12 cellular contexts compared by ENCODE assay signal in the genomic region with DNA sequence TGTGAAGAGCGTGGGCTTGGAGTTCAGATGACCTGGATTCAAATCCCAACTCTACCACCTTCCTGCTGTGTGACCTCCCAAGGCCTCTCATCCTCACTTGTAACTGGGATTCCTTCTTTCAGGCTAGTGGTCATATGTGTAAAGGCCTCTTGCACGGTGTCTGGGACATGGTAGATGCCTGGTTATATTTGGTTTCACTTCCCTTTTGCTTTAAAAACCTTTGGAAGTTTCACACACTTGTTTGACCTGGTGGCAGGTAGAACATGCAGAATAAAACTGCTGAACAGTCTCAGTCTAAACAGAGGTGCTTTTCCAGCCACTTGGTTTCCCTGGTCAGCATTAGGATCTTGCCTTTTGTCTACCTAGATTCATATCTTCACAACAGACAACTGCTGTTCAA. TPM values are rescaled to one million over a fixed set of nuclear protein-coding genes. Genes with fewer than 3 reads are reported as not detected.
DNase-seq lines count a peak whose midpoint lies in the region; ATAC-seq and TF ChIP-seq lines count a peak whose summit lies in the region.
"Had no signal": no experiment of that assay in that cellular context is flagged by ENCODE, and none has a peak within 500 bp of the region (broad histone marks: within the 10 kb centered on the region; RNA-seq: fewer than 3 reads in every experiment).

No MANE protein-coding gene starts in this region.

- no peak for DNase-seq in CD4-positive, alpha-beta memory T cell
- no peak for DNase-seq in MM.1S
- DNase-seq in T-cell: no peak
- no peak for DNase-seq in naive thymus-derived CD4-positive, alpha-beta T cell
- DNase-seq in Kasumi-1 (lab: John Stamatoyannopoulos, UW): no peak
- DNase-seq in testis: no peak
- DNase-seq in SW 1271 (lab: John Stamatoyannopoulos, UW): no peak
- DNase-seq: ACHN, NCI-H1105, NCI-H187, NCI-H446, NCI-H774 had no signal

- no peaks in the 10 kb centered on the region for H3K9me3 ChIP-seq in CD4-positive, alpha-beta memory T cell (ENCODE audit: control insufficient read depth in 1 of 2, low read length in 2 of 2)
- H3K9me3 ChIP-seq in MM.1S (replicated peaks; ENCODE audit: insufficient read depth, low read length) (no peaks in the 10 kb centered on the region), testis (no peaks in the 10 kb centered on the region)
- no peaks in the 10 kb centered on the region for H3K9me3 ChIP-seq in naive thymus-derived CD4-positive, alpha-beta T cell (ENCODE audit: control insufficient read depth in 2 of 3, low read length in 3 of 3)

- no peak overlapping the region for H3K4me3 Mint-ChIP-seq in CD4-positive, alpha-beta memory T cell
- H3K4me3 Mint-ChIP-seq in T-cell: no peak overlapping the region
- H3K4me3 Mint-ChIP-seq in naive thymus-derived CD4-positive, alpha-beta T cell: no peak overlapping the region

- peaks cover 15 to 26% (median 19%) of the 10 kb centered on the region in 4 donors for H3K4me1 Mint-ChIP-seq in CD4-positive, alpha-beta memory T cell
- H3K4me1 Mint-ChIP-seq in T-cell: peaks cover 35 to 48% (median 37%) of the 10 kb centered on the region in 3 donors
- peaks cover 23 to 73% (median 57%) of the 10 kb centered on the region in 7 donors for H3K4me1 Mint-ChIP-seq in naive thymus-derived CD4-positive, alpha-beta T cell

- POLR2A ChIA-PET in CD4-positive, alpha-beta memory T cell (lab: Charles Lee; ENCODE audit: partially characterized antibody): interaction anchor here (0.6 to 4.9 kb wide), 4 partner anchors 15 to 21 kb away, joined by 3 to 19 read pairs (median 4); no protein-coding TSS in a partner anchor
- POLR2A ChIA-PET in T-cell (lab: Charles Lee): no interaction called here
- POLR2A ChIA-PET in naive thymus-derived CD4-positive, alpha-beta T cell (lab: Charles Lee): interaction anchor here (0.6 to 3.6 kb wide), 8 partner anchors 9 to 83 kb away, joined by 3 to 20 read pairs (median 10); a partner anchor contains a TSS

- no peak overlapping the region for H3K27ac ChIP-seq in CD4-positive, alpha-beta memory T cell (ENCODE audit: low read depth, low read length)
- peak overlapping the region; percentile 23; the same call in 1 of the 2 replicates for H3K27ac ChIP-seq in MM.1S (ENCODE audit: low read length)
- peak overlapping the region; percentile 25 for H3K27ac ChIP-seq in naive thymus-derived CD4-positive, alpha-beta T cell (ENCODE audit: low read depth, low read length)
- no peak overlapping the region for H3K27ac ChIP-seq in testis

- no peak overlapping the region for H3K4me3 ChIP-seq in CD4-positive, alpha-beta memory T cell (ENCODE audit: low read length in 2 of 2)
- H3K4me3 ChIP-seq in MM.1S (ENCODE audit: low read length): no peak overlapping the region
- H3K4me3 ChIP-seq in naive thymus-derived CD4-positive, alpha-beta T cell (ENCODE audit: low read length): no peak overlapping the region
- no peak overlapping the region for H3K4me3 ChIP-seq in testis

- TF ChIP-seq CTCF in MM.1S (IDR thresholded peaks at IDR 0.05; ENCODE audit: low read length) (no peak), testis (IDR thresholded peaks at IDR 0.05) (no peak)

- TF ChIP-seq POLR2A in testis (IDR thresholded peaks at IDR 0.05): no peak

- no peak overlapping the region for H3K9ac ChIP-seq in MM.1S (ENCODE audit: low read length)

- peak overlapping the region in 5 of 7 donors; percentile 31 to 65 (median 58) for H3K27ac Mint-ChIP-seq in CD4-positive, alpha-beta memory T cell
- H3K27ac Mint-ChIP-seq in T-cell: peak overlapping the region; percentile 58 to 61
- peak overlapping the region in 7 of 9 donors; percentile 24 to 86 (median 67) for H3K27ac Mint-ChIP-seq in naive thymus-derived CD4-positive, alpha-beta T cell

- no peaks in the 10 kb centered on the region for H3K27me3 Mint-ChIP-seq in CD4-positive, alpha-beta memory T cell
- no peaks in the 10 kb centered on the region for H3K27me3 Mint-ChIP-seq in T-cell
- no peaks in the 10 kb centered on the region for H3K27me3 Mint-ChIP-seq in naive thymus-derived CD4-positive, alpha-beta T cell

- no peak overlapping the region for H3K4me2 ChIP-seq in MM.1S (ENCODE audit: low read depth, low read length)

- H3K36me3 Mint-ChIP-seq in CD4-positive, alpha-beta memory T cell: peaks cover 57 to 64% of the 10 kb centered on the region in 2 donors
- H3K36me3 Mint-ChIP-seq in T-cell: peaks cover 62% of the 10 kb centered on the region
- H3K36me3 Mint-ChIP-seq in naive thymus-derived CD4-positive, alpha-beta T cell: peaks cover 26 to 65% (median 57%) of the 10 kb centered on the region in 5 donors

- H4K20me1 ChIP-seq in MM.1S (ENCODE audit: insufficient read depth, low read length): no peaks in the 10 kb centered on the region

- H3K27me3 ChIP-seq in CD4-positive, alpha-beta memory T cell (ENCODE audit: insufficient read depth, low read length): no peaks in the 10 kb centered on the region
- H3K27me3 ChIP-seq in MM.1S (replicated peaks; ENCODE audit: insufficient read depth, low read length) (no peaks in the 10 kb centered on the region), testis (no peaks in the 10 kb centered on the region)
- no peaks in the 10 kb centered on the region for H3K27me3 ChIP-seq in naive thymus-derived CD4-positive, alpha-beta T cell (ENCODE audit: control insufficient read depth in 2 of 2, insufficient read depth in 2 of 2, low read length in 2 of 2)

- no peaks in the 10 kb centered on the region for H3K79me2 ChIP-seq in MM.1S (ENCODE audit: low read length)

- CTCF ChIA-PET in CD4-positive, alpha-beta memory T cell (lab: Charles Lee; ENCODE audit: partially characterized antibody): interaction anchor here (1.2 to 2.9 kb wide), 3 partner anchors 21 to 61 kb away, joined by 4 to 11 read pairs (median 6); a partner anchor contains a TSS
- CTCF ChIA-PET in T-cell (lab: Charles Lee): interaction anchor here in 1 of 2 donors (2.0 kb wide), 1 partner anchor 50 kb away, joined by 5 read pairs; a partner anchor contains a TSS
- CTCF ChIA-PET in naive thymus-derived CD4-positive, alpha-beta T cell (lab: Charles Lee): no interaction called here

- no peaks in the 10 kb centered on the region for H3K9me3 Mint-ChIP-seq in CD4-positive, alpha-beta memory T cell
- no peaks in the 10 kb centered on the region for H3K9me3 Mint-ChIP-seq in T-cell
- peaks cover 0 to 8% (median 0%) of the 10 kb centered on the region in 11 donors for H3K9me3 Mint-ChIP-seq in naive thymus-derived CD4-positive, alpha-beta T cell

- H2AFZ ChIP-seq in MM.1S (ENCODE audit: low read length): no peak overlapping the region

- H3K36me3 ChIP-seq in CD4-positive, alpha-beta memory T cell (ENCODE audit: insufficient read depth, low read length): peaks cover 17% of the 10 kb centered on the region
- no peaks in the 10 kb centered on the region for H3K36me3 ChIP-seq in MM.1S (replicated peaks; ENCODE audit: insufficient read depth, low read length)
- H3K36me3 ChIP-seq in naive thymus-derived CD4-positive, alpha-beta T cell (ENCODE audit: control insufficient read depth in 2 of 3, insufficient read depth in 3 of 3, low read length in 3 of 3): peaks cover 7 to 53% (median 8%) of the 10 kb centered on the region in 3 experiments
- H3K36me3 ChIP-seq in testis (ENCODE audit: low read depth, missing control alignments): no peaks in the 10 kb centered on the region

- H3K9me2 ChIP-seq in MM.1S (replicated peaks; ENCODE audit: insufficient read depth, low read length): no peaks in the 10 kb centered on the region

- intact Hi-C loops in CD4-positive, alpha-beta memory T cell (cut with micrococcal nuclease): loop anchor here (5.0 kb wide), 1 partner anchor 37 kb away; a partner anchor contains a TSS
- intact Hi-C loops in naive thymus-derived CD4-positive, alpha-beta T cell (cut with micrococcal nuclease): no loop called here
- intact Hi-C loops in testis (cut with DNase I; ENCODE audit: low total_unique reads): no loop called here

- 0 out of 2 replicates have a peak, but pooled peaks cover 5% of the 10 kb centered on the region for H3F3A ChIP-seq in MM.1S (ENCODE audit: insufficient read depth, low read length)

- WGBS in testis, 2 donors: 92 to 94% methylated on average over 2 of the region's 2 CpGs

- ATAC-seq in T-cell (replicated peaks in 1 of 4): no peak
- no peak for ATAC-seq in naive thymus-derived CD4-positive, alpha-beta T cell

- H3K4me1 ChIP-seq in CD4-positive, alpha-beta memory T cell (ENCODE audit: insufficient read depth, low read length): peaks cover 4% of the 10 kb centered on the region
- H3K4me1 ChIP-seq in MM.1S (ENCODE audit: low read length) (peaks cover 12% of the 10 kb centered on the region), testis (no peaks in the 10 kb centered on the region)
- H3K4me1 ChIP-seq in naive thymus-derived CD4-positive, alpha-beta T cell (ENCODE audit: control insufficient read depth in 2 of 2, insufficient read depth in 2 of 2, low read length in 2 of 2): peaks cover 0 to 15% of the 10 kb centered on the region in 2 donors

RNA-seq across cellular contexts. Expression of a gene that starts 37.0 kb away (rescaled TPM):
- 100 to 1,000 TPM; 171 to 178 TPM for total RNA-seq in CD4-positive, alpha-beta memory T cell
- 100 to 1,000 TPM; 112 to 123 TPM for polyA plus RNA-seq in CD4-positive, alpha-beta memory T cell
- total RNA-seq in T-cell (100 to 1,000 TPM; 149 to 202 (median 186) TPM), testis (1 to 10 TPM; 7.9 to 8.0 TPM)
- 100 to 1,000 TPM in 4 of 5 experiments, 10 to 100 TPM in 1; 68.5 to 247 (median 183) TPM for total RNA-seq in naive thymus-derived CD4-positive, alpha-beta T cell
- polyA plus RNA-seq in naive thymus-derived CD4-positive, alpha-beta T cell: 100 to 1,000 TPM; 171 to 179 TPM
- 4.2 TPM for polyA plus RNA-seq in testis (ENCODE audit: insufficient read depth, low read depth, low replicate concordance)

RNA-seq across cellular contexts. Expression of a gene that starts 50.0 kb away (rescaled TPM):
- 10 to 100 TPM; 52.8 to 53.2 TPM for total RNA-seq in CD4-positive, alpha-beta memory T cell
- polyA plus RNA-seq in CD4-positive, alpha-beta memory T cell: 10 to 100 TPM; 74.5 to 88.6 TPM
- total RNA-seq in T-cell (10 to 100 TPM; 49.0 to 71.4 (median 59.7) TPM), testis (10 to 100 TPM; 33.1 to 46.0 TPM)
- total RNA-seq in naive thymus-derived CD4-positive, alpha-beta T cell: 10 to 100 TPM; 35.5 to 65.0 (median 54.5) TPM
- 100 to 1,000 TPM in 1 of 2 donors, 10 to 100 TPM in 1; 84.1 to 127 TPM for polyA plus RNA-seq in naive thymus-derived CD4-positive, alpha-beta T cell
- polyA plus RNA-seq in testis (ENCODE audit: insufficient read depth, low read depth, low replicate concordance): 11.2 TPM

RNA-seq across cellular contexts. Expression of a gene that starts 52.1 kb away (rescaled TPM):
- 1 to 10 TPM; 4.2 to 4.9 TPM for total RNA-seq in CD4-positive, alpha-beta memory T cell
- polyA plus RNA-seq in CD4-positive, alpha-beta memory T cell: 1 to 10 TPM; 3.1 to 3.5 TPM
- total RNA-seq in T-cell: 1 to 10 TPM; 3.4 to 5.6 (median 5.4) TPM
- 1 to 10 TPM; 3.1 to 6.4 (median 5.3) TPM for total RNA-seq in naive thymus-derived CD4-positive, alpha-beta T cell
- polyA plus RNA-seq in naive thymus-derived CD4-positive, alpha-beta T cell: 10 to 100 TPM in 1 of 2 donors, 1 to 10 TPM in 1; 5.3 to 10.1 TPM
- total RNA-seq in testis: 10 to 100 TPM; 25.1 to 45.9 TPM
- polyA plus RNA-seq in testis (ENCODE audit: insufficient read depth, low read depth, low replicate concordance): 67.6 TPM

Comparison
In these comparisons a context has a peak if more than half of its experiments do, and no peak if none do; other contexts are left out.
1. H3K27ac ChIP-seq: peak in MM.1S (single experiment) and naive thymus-derived CD4-positive, alpha-beta T cell (single experiment); none in CD4-positive, alpha-beta memory T cell (single experiment) and testis (0 of 2).
2. RNA of a gene that starts 37.0 kb away (total RNA-seq): 149 to 202 TPM in T-cell, 68.5 to 247 TPM in naive thymus-derived CD4-positive, alpha-beta T cell and 171 to 178 TPM in CD4-positive, alpha-beta memory T cell; 7.9 to 8.0 TPM in testis; every median in the first group is over 4 times any median in the second.
3. POLR2A ChIA-PET loops: an anchor here in CD4-positive, alpha-beta memory T cell (0.6 to 4.9 kb wide) and naive thymus-derived CD4-positive, alpha-beta T cell (0.6 to 3.6 kb wide); none called in T-cell.
4. Peak in every context shown above with its lines, with median percentiles within 50 percentile points of each other: H3K27ac Mint-ChIP-seq.